ENCODE assay signal across 18 cellular contexts in genomic region chr10:13820119-13820518, GRCh38.
DNase-seq lines count a peak whose midpoint lies in the region; TF ChIP-seq lines count a peak whose summit lies in the region.
"Had no signal": no experiment of that assay in that cellular context is flagged by ENCODE, and none has a peak within 500 bp of the region (broad histone marks: within the 10 kb centered on the region; RNA-seq: fewer than 3 reads in every experiment).

No MANE protein-coding gene starts in this region.

- no peak overlapping the region for H3K9ac ChIP-seq in neuronal stem cell (ENCODE audit: low read depth, low read length, poor library complexity)
- H3K9ac ChIP-seq: SK-N-SH had no signal

- H3K79me1 ChIP-seq in neuronal stem cell (ENCODE audit: low read depth, low read length): peaks cover 5% of the 10 kb centered on the region

- no peak overlapping the region for H2BK5ac ChIP-seq in neuronal stem cell (ENCODE audit: low read length)

- no peaks in the 10 kb centered on the region for H3K79me2 ChIP-seq in OCI-LY7 (ENCODE audit: insufficient read depth, low read depth, low read length)

- H3K9me2 ChIP-seq in OCI-LY7 (ENCODE audit: insufficient read depth, low read length): no peaks in the 10 kb centered on the region
- H3K9me2 ChIP-seq: SK-N-SH had no signal

- CTCF ChIA-PET in OCI-LY7 (lab: Charles Lee; ENCODE audit: unreplicated experiment): no interaction called here

- no peaks in the 10 kb centered on the region for H4K20me1 ChIP-seq in OCI-LY7 (ENCODE audit: insufficient read depth, low read length)

- H2AFZ ChIP-seq in OCI-LY7 (ENCODE audit: low read length) (peak overlapping the region; percentile 69; the same call in 1 of the 2 replicates), neuronal stem cell (ENCODE audit: low read length) (no peak overlapping the region)

- peak; percentile 62 for DNase-seq in activated CD4-positive, alpha-beta T cell treated with anti-CD3 and anti-CD28 coated beads, Interleukin-2, amount 10 ng/mL, durations not matched to agents 24 days and 14 days
- no peak for DNase-seq in activated CD4-positive, alpha-beta T cell treated with anti-CD3 and anti-CD28 coated beads, Interleukin-2, amount 50 U/mL, for 4 hours
- DNase-seq in OCI-LY7 (ENCODE audit: low spot score) (no peak), neuronal stem cell (ENCODE audit: low spot score) (no peak), activated gamma-delta T cell (lab: John Stamatoyannopoulos, UW) (no peak), erythroblast (lab: John Stamatoyannopoulos, UW) (no peak), H7 (no peak)
- DNase-seq: DMS53; hypothalamus; Kasumi-1; mesendoderm; NCI-H1105 treated with DMSO at 0.1 percent for 48 hours; Peyer's patch; SK-N-SH; stimulated activated CD4-positive, alpha-beta T cell treated with anti-CD3 and anti-CD28 coated beads, Interleukin-12 subunit alpha, Interleukin-12 subunit beta, amount 100 ng/mL, for 4 hours had no signal

- peak overlapping the region; percentile 8 for H3K27ac Mint-ChIP-seq in activated CD4-positive, alpha-beta T cell treated with anti-CD3 and anti-CD28 coated beads, Interleukin-2, amount 10 ng/mL, durations not matched to agents 24 days and 14 days
- H3K27ac Mint-ChIP-seq in dendritic cell treated with granulocyte-macrophage colony-stimulating factor and Interleukin-4, amounts not matched to agents 40 ng/mL and 50 ng/mL, for 4 days: peak overlapping the region; percentile 46
- H3K27ac Mint-ChIP-seq: activated naive CD8-positive, alpha-beta T cell had no signal

- no peak overlapping the region for H3K4ac ChIP-seq in neuronal stem cell (ENCODE audit: low read length)

- H3K4me2 ChIP-seq in OCI-LY7 (ENCODE audit: low read length): peak overlapping the region; percentile 51; the same call in 1 of the 2 replicates
- H3K4me2 ChIP-seq in neuronal stem cell (ENCODE audit: insufficient read depth, low read length, poor library complexity, severe bottlenecking): no peak overlapping the region
- H3K4me2 ChIP-seq: SK-N-SH had no signal

- H2BK120ac ChIP-seq in neuronal stem cell (ENCODE audit: low read depth, low read length): no peak overlapping the region

- no CpG with 5 or more reads among the region's 7 CpGs for WGBS in neuronal stem cell (ENCODE audit: extremely low coverage in 2 of 2, insufficient read length in 2 of 2, insufficient replicate concordance in 1 of 2), 2 donors

- peaks cover 7% of the 10 kb centered on the region for H3K27me3 Mint-ChIP-seq in activated CD4-positive, alpha-beta T cell treated with anti-CD3 and anti-CD28 coated beads, Interleukin-2, amount 10 ng/mL, durations not matched to agents 24 days and 14 days
- H3K27me3 Mint-ChIP-seq in dendritic cell treated with granulocyte-macrophage colony-stimulating factor and Interleukin-4, amounts not matched to agents 40 ng/mL and 50 ng/mL, for 4 days: peaks cover 67% of the 10 kb centered on the region
- H3K27me3 Mint-ChIP-seq: activated naive CD8-positive, alpha-beta T cell had no signal

- no peak overlapping the region for H3K4me3 Mint-ChIP-seq in activated CD4-positive, alpha-beta T cell treated with anti-CD3 and anti-CD28 coated beads, Interleukin-2, amount 10 ng/mL, durations not matched to agents 24 days and 14 days
- H3K4me3 Mint-ChIP-seq in dendritic cell treated with granulocyte-macrophage colony-stimulating factor and Interleukin-4, amounts not matched to agents 40 ng/mL and 50 ng/mL, for 4 days: no peak overlapping the region
- H3K4me3 Mint-ChIP-seq: activated naive CD8-positive, alpha-beta T cell had no signal

- H3K9me3 ChIP-seq in OCI-LY7 (ENCODE audit: low read length) (no peaks in the 10 kb centered on the region), neuronal stem cell (replicated peaks in 1 of 2; ENCODE audit: control insufficient read depth in 2 of 2, insufficient read depth in 1 of 2, low read depth in 1 of 2, low read length in 2 of 2) (peaks cover 8 to 34% of the 10 kb centered on the region in 2 donors)
- H3K9me3 ChIP-seq: Peyer's patch, SK-N-SH had no signal

- no TSS peak for BruUV-seq in OCI-LY7 (replicated peaks; lab: Mats Ljungman, UMichigan)

- H3K4me1 Mint-ChIP-seq in activated CD4-positive, alpha-beta T cell treated with anti-CD3 and anti-CD28 coated beads, Interleukin-2, amount 10 ng/mL, durations not matched to agents 24 days and 14 days: peaks cover 9% of the 10 kb centered on the region
- peaks cover 5% of the 10 kb centered on the region for H3K4me1 Mint-ChIP-seq in dendritic cell treated with granulocyte-macrophage colony-stimulating factor and Interleukin-4, amounts not matched to agents 40 ng/mL and 50 ng/mL, for 4 days (ENCODE audit: low read depth)

- H3K27ac ChIP-seq in OCI-LY7 (ENCODE audit: low read depth, low read length, poor library complexity, severe bottlenecking): no peak overlapping the region
- H3K27ac ChIP-seq in neuronal stem cell (replicated peaks; ENCODE audit: low read length): no peak overlapping the region
- H3K27ac ChIP-seq: Peyer's patch had no signal

- no peak overlapping the region for H3K14ac ChIP-seq in neuronal stem cell (ENCODE audit: low read length)

- intact Hi-C loops in activated CD4-positive, alpha-beta T cell treated with anti-CD3 and anti-CD28 coated beads, Interleukin-2, amount 10 ng/mL, durations not matched to agents 24 days and 14 days (cut with micrococcal nuclease): no loop called here
- intact Hi-C loops in OCI-LY7 (cut with micrococcal nuclease; ENCODE audit: unreplicated experiment): no loop called here
- intact Hi-C loops in dendritic cell treated with granulocyte-macrophage colony-stimulating factor and Interleukin-4, amounts not matched to agents 40 ng/mL and 50 ng/mL, for 4 days (cut with micrococcal nuclease): no loop called here

- H2BK15ac ChIP-seq in neuronal stem cell (ENCODE audit: low read length): no peak overlapping the region

- no peak overlapping the region for H3K18ac ChIP-seq in neuronal stem cell (ENCODE audit: low read length)

- H4K91ac ChIP-seq in neuronal stem cell (ENCODE audit: low read depth, low read length, poor library complexity): no peak overlapping the region

- no peaks in the 10 kb centered on the region for H3K27me3 ChIP-seq in neuronal stem cell (ENCODE audit: control insufficient read depth in 3 of 3, insufficient read depth in 3 of 3, low read depth in 1 of 3, low read length in 3 of 3)
- H3K27me3 ChIP-seq in H7 (ENCODE audit: control insufficient read depth, insufficient read depth, low read length): no peaks in the 10 kb centered on the region
- H3K27me3 ChIP-seq: Peyer's patch had no signal

- POLR2A ChIA-PET in OCI-LY7 (lab: Charles Lee): interaction anchor here (0.7 kb wide), 1 partner anchor 134 kb away, joined by 3 read pairs; no protein-coding TSS in a partner anchor

- H3K36me3 ChIP-seq in OCI-LY7 (ENCODE audit: insufficient read depth, low read length): no peaks in the 10 kb centered on the region
- H3K36me3 ChIP-seq in neuronal stem cell (replicated peaks in 1 of 2; ENCODE audit: control insufficient read depth in 2 of 2, insufficient read depth in 2 of 2, low read length in 2 of 2): peaks cover 2 to 46% of the 10 kb centered on the region in 2 donors
- H3K36me3 ChIP-seq in H7 (replicated peaks; ENCODE audit: control insufficient read depth, insufficient read depth, low read length): peaks cover 2% of the 10 kb centered on the region
- H3K36me3 ChIP-seq: breast epithelium, Peyer's patch had no signal

- no peak for TF ChIP-seq POLR2A in erythroblast (IDR thresholded peaks at IDR 0.05; ENCODE audit: low read length)

- H3K36me3 Mint-ChIP-seq in activated CD4-positive, alpha-beta T cell treated with anti-CD3 and anti-CD28 coated beads, Interleukin-2, amount 10 ng/mL, durations not matched to agents 24 days and 14 days (ENCODE audit: low read depth): peaks cover 2% of the 10 kb centered on the region
- no peaks in the 10 kb centered on the region for H3K36me3 Mint-ChIP-seq in dendritic cell treated with granulocyte-macrophage colony-stimulating factor and Interleukin-4, amounts not matched to agents 40 ng/mL and 50 ng/mL, for 4 days (ENCODE audit: low read depth)

- peak overlapping the region; percentile 2 for H2AK5ac ChIP-seq in neuronal stem cell (ENCODE audit: low read depth, low read length)

- H3K9me3 Mint-ChIP-seq in activated CD4-positive, alpha-beta T cell treated with anti-CD3 and anti-CD28 coated beads, Interleukin-2, amount 10 ng/mL, durations not matched to agents 24 days and 14 days: peaks cover 21% of the 10 kb centered on the region
- peaks cover 8% of the 10 kb centered on the region for H3K9me3 Mint-ChIP-seq in dendritic cell treated with granulocyte-macrophage colony-stimulating factor and Interleukin-4, amounts not matched to agents 40 ng/mL and 50 ng/mL, for 4 days

- H3K4me1 ChIP-seq in OCI-LY7 (ENCODE audit: insufficient read depth, low read length, poor library complexity, severe bottlenecking): peaks cover 24% of the 10 kb centered on the region
- peaks cover 24 to 27% of the 10 kb centered on the region in 2 donors for H3K4me1 ChIP-seq in neuronal stem cell (ENCODE audit: control insufficient read depth in 2 of 2, insufficient read depth in 1 of 2, low read depth in 1 of 2, low read length in 2 of 2)
- H3K4me1 ChIP-seq: breast epithelium had no signal

- no peak overlapping the region for H2BK12ac ChIP-seq in neuronal stem cell (ENCODE audit: low read length)

- H3K4me3 ChIP-seq in OCI-LY7 (ENCODE audit: low read depth, low read length, poor library complexity, severe bottlenecking): no peak overlapping the region
- H3K4me3 ChIP-seq in neuronal stem cell (ENCODE audit: low read length in 2 of 2): no peak overlapping the region
- no peak overlapping the region for H3K4me3 ChIP-seq in H7 (ENCODE audit: insufficient read depth, low read depth, low read length)
- H3K4me3 ChIP-seq: Peyer's patch had no signal

- H4K8ac ChIP-seq in neuronal stem cell (ENCODE audit: low read depth, low read length): no peak overlapping the region

- no peak for TF ChIP-seq CTCF in OCI-LY7 (conservative IDR thresholded peaks at IDR 0.05; ENCODE audit: low read length)

- H3K23ac ChIP-seq in neuronal stem cell (ENCODE audit: low read depth, low read length, poor library complexity): no peak overlapping the region
